ENCODE assay signal across 14 cellular contexts in genomic region chr7:82506702-82507101, GRCh38.
DNase-seq lines count a peak whose midpoint lies in the region; ATAC-seq and TF ChIP-seq lines count a peak whose summit lies in the region.
"Had no signal": no experiment of that assay in that cellular context is flagged by ENCODE, and none has a peak within 500 bp of the region (broad histone marks: within the 10 kb centered on the region; RNA-seq: fewer than 3 reads in every experiment).

No MANE protein-coding gene starts in this region.

- no peaks in the 10 kb centered on the region for H4K20me1 ChIP-seq in mammary epithelial cell (ENCODE audit: insufficient read depth, low read length)

- no peak for TF ChIP-seq CTCF in mammary epithelial cell (conservative IDR thresholded peaks at IDR 0.05 in 1 of 2, IDR thresholded peaks at IDR 0.05 in 1 of 2; ENCODE audit: extremely low read depth in 1 of 2, insufficient read depth in 1 of 2, low read depth in 1 of 2, low read length in 2 of 2)

- dilution Hi-C loops in mammary epithelial cell (cut with HindIII; ENCODE audit: low sequenced_read_pairs) = no loop called here

- no peak overlapping the region for H3K9ac ChIP-seq in mammary epithelial cell (ENCODE audit: insufficient read depth, low read length)

- in situ Hi-C loops in mammary epithelial cell (cut with MboI; ENCODE audit: low sequenced_read_pairs in 2 of 2) = no loop called here

- no TSS peak for BruUV-seq in mammary epithelial cell (replicated peaks; lab: Mats Ljungman, UMichigan)

- no peak for ATAC-seq in GM21576 (IDR thresholded peaks at IDR 0.05; ENCODE audit: unreplicated experiment)
- ATAC-seq: activated T-cell treated with anti-CD3 and anti-CD28 coated beads, Interleukin-2, amount 50 U/mL, for 72 hours; left colon had no signal

- DNase-seq in A172 (ENCODE audit: low spot score) (peak; percentile 14), H4 (ENCODE audit: low spot score) (peak; percentile 22), mammary epithelial cell (peak; percentile 63), myocyte (ENCODE audit: low read depth) (peak; percentile 81), Kasumi-1 (lab: John Stamatoyannopoulos, UW) (no peak), T1000 (lab: John Stamatoyannopoulos, UW) (no peak), iPS-NIHi11 (ENCODE audit: low spot score) (no peak)
- DNase-seq: activated B cell treated with CpG ODN at 0.5 μM for 24 hours; activated T-cell treated with anti-CD3 and anti-CD28 coated beads, Interleukin-2, amount 50 U/mL, for 72 hours; esophagus squamous epithelium; stimulated activated CD4-positive, alpha-beta T cell treated with anti-CD3 and anti-CD28 coated beads, Interleukin-4, amount 100 ng/mL, for 4 hours had no signal

- no peaks in the 10 kb centered on the region for H3K79me2 ChIP-seq in mammary epithelial cell (ENCODE audit: insufficient read depth, low read length)

- no peaks in the 10 kb centered on the region for H3K27me3 ChIP-seq in mammary epithelial cell (ENCODE audit: insufficient read depth, low read length)
- H3K27me3 ChIP-seq: cardiac muscle cell had no signal

- peak overlapping the region; percentile 58 for H3K4me2 ChIP-seq in mammary epithelial cell (ENCODE audit: insufficient read depth, low read depth, low read length)

- H3K27ac ChIP-seq in mammary epithelial cell (ENCODE audit: insufficient read depth, low read depth, low read length) = no peak overlapping the region
- H3K27ac ChIP-seq: cardiac muscle cell, esophagus squamous epithelium had no signal

- H3K4me3 ChIP-seq in mammary epithelial cell (replicated peaks in 1 of 3; ENCODE audit: insufficient read depth in 1 of 3, low read depth in 2 of 3, low read length in 3 of 3) = no peak overlapping the region
- H3K4me3 ChIP-seq: cardiac muscle cell had no signal

- H2AFZ ChIP-seq in mammary epithelial cell (ENCODE audit: low read depth, low read length) = peak overlapping the region; percentile 68

- H3K4me1 ChIP-seq in mammary epithelial cell (ENCODE audit: insufficient read depth, low read length) = peaks cover 10% of the 10 kb centered on the region

- H3K36me3 ChIP-seq in mammary epithelial cell (ENCODE audit: insufficient read depth, low read length) = no peaks in the 10 kb centered on the region
- H3K36me3 ChIP-seq: cardiac muscle cell, esophagus squamous epithelium had no signal

- intact Hi-C loops in mammary epithelial cell (cut with micrococcal nuclease) = no loop called here

- CTCF ChIA-PET in mammary epithelial cell (lab: Charles Lee; ENCODE audit: low non-redundant PET) = interaction anchor here (0.5 kb wide), 1 partner anchor 20 kb away, joined by 3 read pairs; no protein-coding TSS in a partner anchor

- H3K9me3 ChIP-seq in mammary epithelial cell (replicated peaks; ENCODE audit: insufficient read depth, low read length) = no peaks in the 10 kb centered on the region
- H3K9me3 ChIP-seq: esophagus squamous epithelium had no signal

- 6% methylated on average over 14 of the region's 15 CpGs for WGBS in mammary epithelial cell (ENCODE audit: low coverage, missing lambda C conversion rate)

Comparison
In these comparisons a context has a peak if more than half of its experiments do, and no peak if none do; other contexts are left out.
1. DNase-seq: peak in A172 (single experiment), H4 (single experiment), mammary epithelial cell (single experiment) and myocyte (single experiment); none in Kasumi-1 (0 of 2), T1000 (single experiment) and iPS-NIHi11 (single experiment).